Comparison of ENCODE assay signal across 24 cellular contexts in genomic region chr7:35714407-35714806, GRCh38. TPM values are rescaled to one million over a fixed set of nuclear protein-coding genes. Genes with fewer than 3 reads are reported as not detected.
A peak's percentile ranks its signal among the peaks of the same experiment; 100 is the strongest.
DNase-seq lines count a peak whose midpoint lies in the region; ATAC-seq and TF ChIP-seq lines count a peak whose summit lies in the region.
"Had no signal": no experiment of that assay in that cellular context is flagged by ENCODE, and none has a peak within 500 bp of the region (broad histone marks: within the 10 kb centered on the region; RNA-seq: fewer than 3 reads in every experiment).

No MANE protein-coding gene starts in this region.

- TF ChIP-seq CTCF in natural killer cell (IDR thresholded peaks at IDR 0.05) = no peak
- TF ChIP-seq CTCF in nephron (IDR thresholded peaks at IDR 0.05; ENCODE audit: unreplicated experiment in 3 of 3) = no peak

- H3K4me1 Mint-ChIP-seq in natural killer cell (peaks cover 25 to 26% of the 10 kb centered on the region in 2 donors), nephron (peaks cover 45% of the 10 kb centered on the region)
- H3K4me1 Mint-ChIP-seq in natural killer cell treated with Interleukin-12 subunit alpha and Interleukin-12 subunit beta and Interleukin-15 and Interleukin-18, amount 100 ng/mL, for 72 hours (ENCODE audit: low read depth in 2 of 2) = peaks cover 16 to 22% of the 10 kb centered on the region in 2 donors
- H3K4me1 Mint-ChIP-seq in dendritic cell treated with granulocyte-macrophage colony-stimulating factor and Interleukin-4, amounts not matched to agents 40 ng/mL and 50 ng/mL, for 4 days (ENCODE audit: low read depth) = peaks cover 20% of the 10 kb centered on the region

- no peak for ATAC-seq in natural killer cell
- no peak for ATAC-seq in natural killer cell treated with Interleukin-12 subunit alpha and Interleukin-12 subunit beta and Interleukin-15 and Interleukin-18, amount 100 ng/mL, for 72 hours
- ATAC-seq: activated CD8-positive, alpha-beta T cell treated with anti-CD3 and anti-CD28 coated beads, Interleukin-2, amount 10 ng/mL, durations not matched to agents 7 days and 5 days; left lobe of liver had no signal

- H3K27me3 Mint-ChIP-seq in natural killer cell (ENCODE audit: low read depth in 2 of 2) (no peaks in the 10 kb centered on the region), nephron (ENCODE audit: low read depth) (peaks cover 5% of the 10 kb centered on the region)
- no peaks in the 10 kb centered on the region for H3K27me3 Mint-ChIP-seq in natural killer cell treated with Interleukin-12 subunit alpha and Interleukin-12 subunit beta and Interleukin-15 and Interleukin-18, amount 100 ng/mL, for 72 hours
- peaks cover 3% of the 10 kb centered on the region for H3K27me3 Mint-ChIP-seq in dendritic cell treated with granulocyte-macrophage colony-stimulating factor and Interleukin-4, amounts not matched to agents 40 ng/mL and 50 ng/mL, for 4 days
- H3K27me3 Mint-ChIP-seq: activated T-cell treated with anti-CD3 and anti-CD28 coated beads, Interleukin-2, amount 50 U/mL, for 24 hours; IgD-negative memory B cell had no signal

- no peaks in the 10 kb centered on the region for H3K36me3 Mint-ChIP-seq in natural killer cell
- no peaks in the 10 kb centered on the region for H3K36me3 Mint-ChIP-seq in natural killer cell treated with Interleukin-12 subunit alpha and Interleukin-12 subunit beta and Interleukin-15 and Interleukin-18, amount 100 ng/mL, for 72 hours
- H3K36me3 Mint-ChIP-seq in dendritic cell treated with granulocyte-macrophage colony-stimulating factor and Interleukin-4, amounts not matched to agents 40 ng/mL and 50 ng/mL, for 4 days (ENCODE audit: low read depth) = no peaks in the 10 kb centered on the region
- no peaks in the 10 kb centered on the region for H3K36me3 Mint-ChIP-seq in nephron (ENCODE audit: low read depth)

- DNase-seq in natural killer cell (no peak), ureter (ENCODE audit: low spot score) (no peak), mucosa of gallbladder (ENCODE audit: low spot score) (no peak), SHP77 (lab: John Stamatoyannopoulos, UW) (no peak)
- DNase-seq in natural killer cell treated with Interleukin-12 subunit alpha and Interleukin-12 subunit beta and Interleukin-15 and Interleukin-18, amount 100 ng/mL, for 72 hours (ENCODE audit: low spot score) = no peak
- DNase-seq in stimulated activated CD8-positive, alpha-beta memory T cell treated with anti-CD3 and anti-CD28 coated beads, Interleukin-4, amount 100 ng/mL, for 48 hours = no peak
- DNase-seq: activated CD4-positive, alpha-beta T cell treated with anti-CD3 and anti-CD28 coated beads for 1 hour; activated CD8-positive, alpha-beta T cell treated with anti-CD3 and anti-CD28 coated beads, Interleukin-2, amount 10 ng/mL, durations not matched to agents 7 days and 5 days; activated T-cell treated with anti-CD3 and anti-CD28 coated beads, Interleukin-2, amount 50 U/mL, for 24 hours; central memory CD4-positive, alpha-beta T cell; COR-L47; glutamatergic neuron; GOT3; NCI-H1105; NCI-H2081 treated with DMSO at 0.1 percent for 48 hours; SIG-M5; sigmoid colon; tibial artery had no signal

- H3K27ac Mint-ChIP-seq in natural killer cell = peak overlapping the region; percentile 17 to 63
- peak overlapping the region in 1 of 2 donors; percentile 15 for H3K27ac Mint-ChIP-seq in natural killer cell treated with Interleukin-12 subunit alpha and Interleukin-12 subunit beta and Interleukin-15 and Interleukin-18, amount 100 ng/mL, for 72 hours
- peak overlapping the region; percentile 1 for H3K27ac Mint-ChIP-seq in dendritic cell treated with granulocyte-macrophage colony-stimulating factor and Interleukin-4, amounts not matched to agents 40 ng/mL and 50 ng/mL, for 4 days
- H3K27ac Mint-ChIP-seq in nephron = peak overlapping the region in 2 of 3 experiments; percentile 57 to 67
- H3K27ac Mint-ChIP-seq: activated CD8-positive, alpha-beta T cell treated with anti-CD3 and anti-CD28 coated beads, Interleukin-2, amount 10 ng/mL, durations not matched to agents 7 days and 5 days; activated naive CD4-positive, alpha-beta T cell treated with anti-CD3 and anti-CD28 coated beads for 36 hours; activated T-cell treated with anti-CD3 and anti-CD28 coated beads, Interleukin-2, amount 50 U/mL, for 24 hours had no signal

- intact Hi-C loops in natural killer cell (cut with micrococcal nuclease) = no loop called here
- intact Hi-C loops in dendritic cell treated with granulocyte-macrophage colony-stimulating factor and Interleukin-4, amounts not matched to agents 40 ng/mL and 50 ng/mL, for 4 days (cut with micrococcal nuclease) = no loop called here

- no peaks in the 10 kb centered on the region for H3K9me3 Mint-ChIP-seq in natural killer cell
- H3K9me3 Mint-ChIP-seq in natural killer cell treated with Interleukin-12 subunit alpha and Interleukin-12 subunit beta and Interleukin-15 and Interleukin-18, amount 100 ng/mL, for 72 hours = no peaks in the 10 kb centered on the region
- H3K9me3 Mint-ChIP-seq in dendritic cell treated with granulocyte-macrophage colony-stimulating factor and Interleukin-4, amounts not matched to agents 40 ng/mL and 50 ng/mL, for 4 days = no peaks in the 10 kb centered on the region
- no peaks in the 10 kb centered on the region for H3K9me3 Mint-ChIP-seq in nephron
- H3K9me3 Mint-ChIP-seq: activated naive CD4-positive, alpha-beta T cell treated with anti-CD3 and anti-CD28 coated beads for 36 hours; activated T-cell treated with anti-CD3 and anti-CD28 coated beads, Interleukin-2, amount 50 U/mL, for 24 hours; IgD-negative memory B cell; neural crest cell had no signal

- H3K4me3 Mint-ChIP-seq in natural killer cell = no peak overlapping the region
- no peak overlapping the region for H3K4me3 Mint-ChIP-seq in natural killer cell treated with Interleukin-12 subunit alpha and Interleukin-12 subunit beta and Interleukin-15 and Interleukin-18, amount 100 ng/mL, for 72 hours
- H3K4me3 Mint-ChIP-seq in dendritic cell treated with granulocyte-macrophage colony-stimulating factor and Interleukin-4, amounts not matched to agents 40 ng/mL and 50 ng/mL, for 4 days = no peak overlapping the region
- peak overlapping the region in 1 of 3 experiments; percentile 50 for H3K4me3 Mint-ChIP-seq in nephron
- H3K4me3 Mint-ChIP-seq: activated CD8-positive, alpha-beta T cell treated with anti-CD3 and anti-CD28 coated beads, Interleukin-2, amount 10 ng/mL, durations not matched to agents 7 days and 5 days; activated naive CD4-positive, alpha-beta T cell treated with anti-CD3 and anti-CD28 coated beads for 36 hours; activated T-cell treated with anti-CD3 and anti-CD28 coated beads, Interleukin-2, amount 50 U/mL, for 24 hours; neural crest cell had no signal

RNA-seq across cellular contexts. Expression of gene HERPUD2, which starts 19.5 kb away (rescaled TPM):
- 100 to 1,000 TPM; 103 to 112 (median 111) TPM for total RNA-seq in natural killer cell
- 10 to 100 TPM; 36.8 to 40.4 TPM for total RNA-seq in natural killer cell treated with Interleukin-12 subunit alpha and Interleukin-12 subunit beta and Interleukin-15 and Interleukin-18, amount 100 ng/mL, for 72 hours
- total RNA-seq in ureter = 36.8 TPM
- 33.6 TPM for total RNA-seq in mucosa of gallbladder
